Comparison of ENCODE assay signal across 26 cellular contexts in the genomic region with DNA sequence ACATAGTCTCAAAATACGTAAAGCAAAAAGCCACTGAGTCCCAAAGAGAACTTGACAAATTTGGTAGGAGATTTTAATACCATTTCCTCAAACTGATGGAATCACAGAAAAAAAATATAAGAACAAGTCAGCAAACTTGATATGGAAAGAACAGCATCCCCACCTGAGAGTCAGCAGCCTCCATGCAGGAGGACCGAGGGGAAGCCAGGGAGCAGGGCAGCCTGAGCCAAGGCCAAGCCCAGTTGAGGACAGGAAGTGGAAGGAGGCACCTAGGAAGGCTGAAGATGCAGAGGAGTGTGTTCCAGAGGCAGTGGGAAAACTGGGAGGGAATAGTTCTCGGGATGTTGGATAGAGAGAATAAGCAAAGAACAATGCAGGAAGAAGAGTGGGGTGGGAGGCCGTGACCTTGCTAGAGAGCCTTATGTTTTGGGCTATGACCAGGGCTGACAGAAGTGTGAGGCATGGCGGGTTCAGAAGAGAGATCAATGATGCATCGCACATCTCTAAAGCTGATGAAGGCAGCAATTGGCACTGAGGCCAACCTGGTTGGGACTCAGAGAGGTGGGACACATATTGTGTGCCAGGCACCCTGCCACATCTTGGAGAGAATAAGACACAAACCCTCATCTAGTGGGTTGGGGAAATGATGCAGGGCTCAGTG. TPM values are rescaled to one million over a fixed set of nuclear protein-coding genes. Genes with fewer than 3 reads are reported as not detected.
"Had no signal": no experiment of that assay in that cellular context is flagged by ENCODE, and none has a peak within 500 bp of the region (broad histone marks: within the 10 kb centered on the region; RNA-seq: fewer than 3 reads in every experiment).

No MANE protein-coding gene starts in this region.

- H3K27ac ChIP-seq: right atrium auricular region, thyroid gland, vagina had no signal

- H3K27me3 ChIP-seq: right atrium auricular region, thyroid gland, vagina had no signal

- H3K4me1 ChIP-seq: prostate gland, right atrium auricular region, vagina had no signal

- DNase-seq: activated CD4-positive, alpha-beta T cell treated with anti-CD3 and anti-CD28 coated beads, Interleukin-2, amount 10 ng/mL, durations not matched to agents 24 days and 14 days; activated CD4-positive, CD25-positive, alpha-beta regulatory T cell; activated CD8-positive, alpha-beta T cell treated with anti-CD3 and anti-CD28 coated beads, Interleukin-2, amount 10 ng/mL, durations not matched to agents 7 days and 5 days; activated naive CD4-positive, alpha-beta T cell treated with Interleukin-2 at 50 U/mL for 16 hours; activated naive CD8-positive, alpha-beta T cell treated with anti-CD3 and anti-CD28 coated beads, Interleukin-2, amount 10 ng/mL, durations not matched to agents 7 days and 5 days; activated T-cell treated with anti-CD3 and anti-CD28 coated beads, Interleukin-2, amount 50 U/mL, for 24 hours; amygdala; naive B cell; stimulated activated CD4-positive, alpha-beta T cell treated with anti-CD3 and anti-CD28 coated beads, Interleukin-4, amount 100 ng/mL, for 24 hours; stimulated activated naive B cell treated with anti-CD40 and anti-IgM and Interleukin-4, amounts not matched to agents 10 μg/mL and 1 μg/mL and 100 μg/mL, for 72 hours; thyroid gland had no signal

- ATAC-seq: activated CD8-positive, alpha-beta T cell treated with anti-CD3 and anti-CD28 coated beads, Interleukin-2, amount 10 ng/mL, durations not matched to agents 7 days and 5 days; stimulated activated naive B cell treated with anti-CD40 and anti-IgM and Interleukin-4, amounts not matched to agents 10 μg/mL and 1 μg/mL and 100 μg/mL, for 72 hours had no signal

- H3K36me3 ChIP-seq: prostate gland, right atrium auricular region, thyroid gland, vagina had no signal

- H3K9me3 ChIP-seq: prostate gland, right atrium auricular region, thyroid gland, vagina had no signal

- H3K4me3 ChIP-seq: prostate gland, right atrium auricular region, smooth muscle cell, thyroid gland, vagina had no signal

RNA-seq across cellular contexts. Expression of gene APOA4, which starts 15.4 kb away (rescaled TPM):
- total RNA-seq: activated CD4-positive, alpha-beta T cell treated with anti-CD3 and anti-CD28 coated beads, Interleukin-2, amount 10 ng/mL, durations not matched to agents 24 days and 14 days; activated CD8-positive, alpha-beta T cell treated with anti-CD3 and anti-CD28 coated beads, Interleukin-2, amount 10 ng/mL, durations not matched to agents 7 days and 5 days; activated naive CD8-positive, alpha-beta T cell treated with anti-CD3 and anti-CD28 coated beads, Interleukin-2, amount 10 ng/mL, durations not matched to agents 7 days and 5 days; activated T-helper 2 cell treated with anti-CD3 and anti-CD28 coated beads, Interferon-gamma antibody, Interleukin-2, Interleukin-4, amounts not matched to agents 10 μg/mL and 5 μg/mL and 100 μg/mL, durations not matched to agents 14 hours and 24 hours and 36 hours; cardiac septum; dermis microvascular lymphatic vessel endothelial cell; epithelial cell of proximal tubule; fibroblast of lung; frontal cortex; mononuclear cell; neural crest cell; osteocyte; prostate gland; right atrium auricular region; smooth muscle cell; subcutaneous adipose tissue; thyroid gland; vagina had no signal
- polyA plus RNA-seq: fibroblast of lung, keratinocyte had no signal

RNA-seq across cellular contexts. Expression of gene APOA5, which starts 16.1 kb away (rescaled TPM):
- total RNA-seq: activated CD4-positive, alpha-beta T cell treated with anti-CD3 and anti-CD28 coated beads, Interleukin-2, amount 10 ng/mL, durations not matched to agents 24 days and 14 days; activated CD8-positive, alpha-beta T cell treated with anti-CD3 and anti-CD28 coated beads, Interleukin-2, amount 10 ng/mL, durations not matched to agents 7 days and 5 days; activated naive CD8-positive, alpha-beta T cell treated with anti-CD3 and anti-CD28 coated beads, Interleukin-2, amount 10 ng/mL, durations not matched to agents 7 days and 5 days; activated T-helper 2 cell treated with anti-CD3 and anti-CD28 coated beads, Interferon-gamma antibody, Interleukin-2, Interleukin-4, amounts not matched to agents 10 μg/mL and 5 μg/mL and 100 μg/mL, durations not matched to agents 14 hours and 24 hours and 36 hours; cardiac septum; dermis microvascular lymphatic vessel endothelial cell; epithelial cell of proximal tubule; fibroblast of lung; frontal cortex; mononuclear cell; neural crest cell; osteocyte; right atrium auricular region; smooth muscle cell; subcutaneous adipose tissue; thyroid gland; vagina had no signal
- polyA plus RNA-seq: fibroblast of lung, keratinocyte, smooth muscle cell had no signal

RNA-seq across cellular contexts. Expression of gene APOC3, which starts 22.0 kb away (rescaled TPM):
- total RNA-seq: activated CD4-positive, alpha-beta T cell treated with anti-CD3 and anti-CD28 coated beads, Interleukin-2, amount 10 ng/mL, durations not matched to agents 24 days and 14 days; activated CD8-positive, alpha-beta T cell treated with anti-CD3 and anti-CD28 coated beads, Interleukin-2, amount 10 ng/mL, durations not matched to agents 7 days and 5 days; activated naive CD8-positive, alpha-beta T cell treated with anti-CD3 and anti-CD28 coated beads, Interleukin-2, amount 10 ng/mL, durations not matched to agents 7 days and 5 days; activated T-helper 2 cell treated with anti-CD3 and anti-CD28 coated beads, Interferon-gamma antibody, Interleukin-2, Interleukin-4, amounts not matched to agents 10 μg/mL and 5 μg/mL and 100 μg/mL, durations not matched to agents 14 hours and 24 hours and 36 hours; cardiac septum; dermis microvascular lymphatic vessel endothelial cell; epithelial cell of proximal tubule; fibroblast of lung; frontal cortex; mononuclear cell; neural crest cell; osteocyte; prostate gland; right atrium auricular region; smooth muscle cell; subcutaneous adipose tissue; thyroid gland; vagina had no signal
- polyA plus RNA-seq: fibroblast of lung, keratinocyte had no signal

RNA-seq across cellular contexts. Expression of gene APOA1, which starts 29.7 kb away (rescaled TPM):
- total RNA-seq: activated CD4-positive, alpha-beta T cell treated with anti-CD3 and anti-CD28 coated beads, Interleukin-2, amount 10 ng/mL, durations not matched to agents 24 days and 14 days; activated CD8-positive, alpha-beta T cell treated with anti-CD3 and anti-CD28 coated beads, Interleukin-2, amount 10 ng/mL, durations not matched to agents 7 days and 5 days; activated T-helper 2 cell treated with anti-CD3 and anti-CD28 coated beads, Interferon-gamma antibody, Interleukin-2, Interleukin-4, amounts not matched to agents 10 μg/mL and 5 μg/mL and 100 μg/mL, durations not matched to agents 14 hours and 24 hours and 36 hours; dermis microvascular lymphatic vessel endothelial cell; epithelial cell of proximal tubule; fibroblast of lung; frontal cortex; osteocyte; subcutaneous adipose tissue had no signal
- polyA plus RNA-seq: keratinocyte had no signal
